ENCODE assay signal across 17 cellular contexts in the genomic region with DNA sequence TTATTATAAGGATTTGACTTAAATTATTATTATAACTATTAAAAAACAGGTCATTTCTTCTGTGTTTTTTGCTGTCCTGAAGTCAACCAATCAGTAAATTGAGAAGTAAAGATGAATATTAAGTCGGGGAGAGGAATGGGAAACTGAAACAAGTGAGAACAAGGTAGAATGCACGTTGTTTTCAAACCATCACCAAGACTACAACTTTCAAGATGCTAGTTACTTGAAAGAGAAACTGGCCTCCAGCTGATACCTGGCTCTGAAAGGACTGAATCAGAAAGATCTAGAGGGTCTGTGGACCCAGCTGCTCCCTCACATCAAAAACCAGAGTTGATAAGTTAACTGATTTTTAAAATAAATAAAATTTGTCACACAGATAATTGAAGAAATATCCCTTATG.
DNase-seq lines count a peak whose midpoint lies in the region; ATAC-seq, FAIRE-seq and TF ChIP-seq lines count a peak whose summit lies in the region.
"Had no signal": no experiment of that assay in that cellular context is flagged by ENCODE, and none has a peak within 500 bp of the region (broad histone marks: within the 10 kb centered on the region; RNA-seq: fewer than 3 reads in every experiment).

No MANE protein-coding gene starts in this region.

- CTCF ChIA-PET in GM12878 (lab: Yijun Ruan, JAX), result no interaction called here

- SMC1A ChIA-PET in GM12878 (lab: Charles Lee; ENCODE audit: uncharacterized antibody, unreplicated experiment), result no interaction called here

- TF ChIP-seq POLR2A in GM12878 (IDR thresholded peaks at IDR 0.05; ENCODE audit: low read depth, low read length), result no peak

- intact Hi-C loops in GM12878 (cut with micrococcal nuclease; ENCODE audit: unreplicated experiment), result no loop called here

- no peaks in the 10 kb centered on the region for H3K27me3 Mint-ChIP-seq in GM23338 (ENCODE audit: insufficient read depth, low read depth, poor library complexity)

- H3K4me3 Mint-ChIP-seq in GM23338, result no peak overlapping the region
- H3K4me3 Mint-ChIP-seq: CD14-positive monocyte had no signal

- H3K4me2 ChIP-seq in GM23338 (no peak overlapping the region), GM12878 (ENCODE audit: control insufficient read depth, insufficient read depth) (no peak overlapping the region)

- H3K4me1 ChIP-seq in GM23338 (ENCODE audit: insufficient read depth), result no peaks in the 10 kb centered on the region
- H3K4me1 ChIP-seq in GM12878 (ENCODE audit: control insufficient read depth, insufficient read depth, low read length), result no peaks in the 10 kb centered on the region
- no peaks in the 10 kb centered on the region for H3K4me1 ChIP-seq in right atrium auricular region

- TF ChIP-seq CTCF in GM23338 (conservative IDR thresholded peaks at IDR 0.05; ENCODE audit: low read depth in 2 of 2), result no peak
- no peak for TF ChIP-seq CTCF in GM12878 (IDR thresholded peaks at IDR 0.05 in 2 of 3, conservative IDR thresholded peaks at IDR 0.05 in 1 of 3; ENCODE audit: control insufficient read depth in 2 of 3, extremely low read depth in 1 of 3, insufficient read depth in 1 of 3, low read depth in 3 of 3, low read length in 3 of 3)
- TF ChIP-seq CTCF in right atrium auricular region (IDR thresholded peaks at IDR 0.05), result no peak

- no peaks in the 10 kb centered on the region for H3K79me2 ChIP-seq in GM23338 (replicated peaks; ENCODE audit: insufficient read depth)
- no peaks in the 10 kb centered on the region for H3K79me2 ChIP-seq in GM12878 (ENCODE audit: control insufficient read depth, insufficient read depth, low read length)

- H3K9me3 Mint-ChIP-seq in GM23338, result no peaks in the 10 kb centered on the region

- H3K4me3 ChIP-seq in GM23338 (no peak overlapping the region), GM12878 (no peak overlapping the region), right atrium auricular region (no peak overlapping the region)
- H3K4me3 ChIP-seq: MG63 had no signal

- H4K20me1 ChIP-seq in GM23338 (replicated peaks; ENCODE audit: insufficient read depth), result no peaks in the 10 kb centered on the region
- no peaks in the 10 kb centered on the region for H4K20me1 ChIP-seq in GM12878 (ENCODE audit: control insufficient read depth, insufficient read depth)

- H3K9ac ChIP-seq in GM12878 (ENCODE audit: control insufficient read depth, insufficient read depth, low read length), result no peak overlapping the region

- no peak for FAIRE-seq in GM12878 (lab: Jason Lieb, UNC)

- no TSS peak for BruUV-seq in GM12878 (replicated peaks; lab: Mats Ljungman, UMichigan)

- H3K9me2 ChIP-seq in GM23338 (ENCODE audit: insufficient read depth), result no peaks in the 10 kb centered on the region

- RAD21 ChIA-PET in GM12878 (lab: Charles Lee; ENCODE audit: unreplicated experiment), result no interaction called here

- WGBS in GM12878 (ENCODE audit: insufficient coverage, insufficient replicate concordance, low lambda C conversion rate, missing lambda C conversion rate), result 0% methylated on average over 2 of the region's 2 CpGs

- H3K36me3 ChIP-seq in GM23338 (ENCODE audit: insufficient read depth) (no peaks in the 10 kb centered on the region), GM12878 (ENCODE audit: control insufficient read depth in 2 of 2, insufficient read depth in 2 of 2, low read length in 1 of 2) (no peaks in the 10 kb centered on the region), right atrium auricular region (no peaks in the 10 kb centered on the region)
- H3K36me3 ChIP-seq: MG63 had no signal

- H3F3A ChIP-seq in GM23338 (replicated peaks; ENCODE audit: low read depth), result no peaks in the 10 kb centered on the region

- POLR2A ChIA-PET in GM12878 (lab: Charles Lee), result no interaction called here

- no peak for DNase-seq in GM23338 (ENCODE audit: low spot score)
- no peak for DNase-seq in GM12878 (ENCODE audit: low read depth, low spot score)
- DNase-seq in right atrium auricular region (ENCODE audit: low spot score), result no peak
- DNase-seq: COR-L47, DMS153, MG63, NCI-H1092 treated with DMSO at 0.1 percent for 48 hours, NCI-H1694, NCI-H2227 treated with DMSO at 0.1 percent for 48 hours, NCI-H524 treated with DMSO at 0.1 percent for 48 hours, SHP77 treated with DMSO at 0.1 percent for 48 hours, T-helper 2 cell had no signal

- in situ Hi-C loops in GM12878 (cut with MboI), result no loop called here

- no peaks in the 10 kb centered on the region for H3K9me3 ChIP-seq in GM12878 (replicated peaks; ENCODE audit: control insufficient read depth, insufficient read depth, low read length)
- no peaks in the 10 kb centered on the region for H3K9me3 ChIP-seq in right atrium auricular region
- H3K9me3 ChIP-seq: MG63 had no signal

- H3K27me3 ChIP-seq in GM23338 (ENCODE audit: insufficient read depth), result no peaks in the 10 kb centered on the region
- H3K27me3 ChIP-seq in GM12878 (replicated peaks in 1 of 2; ENCODE audit: control insufficient read depth in 2 of 2, insufficient read depth in 2 of 2, low read length in 1 of 2), result no peaks in the 10 kb centered on the region
- H3K27me3 ChIP-seq in right atrium auricular region, result no peaks in the 10 kb centered on the region
- H3K27me3 ChIP-seq: MG63 had no signal

- peaks cover 2% of the 10 kb centered on the region for H3K4me1 Mint-ChIP-seq in GM23338
- H3K4me1 Mint-ChIP-seq: CD14-positive monocyte had no signal

- no peak for TF ChIP-seq RAD21 in GM12878 (IDR thresholded peaks at IDR 0.05; ENCODE audit: insufficient read depth, low read depth, low read length)

- H3K27ac Mint-ChIP-seq in GM23338, result no peak overlapping the region
- H3K27ac Mint-ChIP-seq: CD14-positive monocyte had no signal

- H3K27ac ChIP-seq in GM23338 (ENCODE audit: low read depth) (no peak overlapping the region), GM12878 (ENCODE audit: control insufficient read depth, insufficient read depth) (no peak overlapping the region), right atrium auricular region (no peak overlapping the region)

- no peak for TF ChIP-seq EP300 in GM12878 (IDR thresholded peaks at IDR 0.05; ENCODE audit: borderline replicate concordance in 1 of 2, control insufficient read depth in 1 of 2, low read depth in 2 of 2, low read length in 2 of 2)

- H2AFZ ChIP-seq in GM23338 (peak overlapping the region; percentile 45; the same call in 1 of the 2 replicates), GM12878 (ENCODE audit: control insufficient read depth, low read depth, low read length) (no peak overlapping the region)

- H3K36me3 Mint-ChIP-seq in GM23338 (ENCODE audit: low read depth), result no peaks in the 10 kb centered on the region
- H3K36me3 Mint-ChIP-seq: CD14-positive monocyte had no signal

- peak; percentile 74 for ATAC-seq in GM19324 (IDR thresholded peaks at IDR 0.05; ENCODE audit: low FRiP score, unreplicated experiment)
- ATAC-seq in GM23338, result no peak
- peak; percentile 68 for ATAC-seq in HG03432 (IDR thresholded peaks at IDR 0.05; ENCODE audit: unreplicated experiment)
- ATAC-seq in GM12878, result peak; percentile 58
- ATAC-seq in HG03175 (IDR thresholded peaks at IDR 0.05; ENCODE audit: unreplicated experiment), result no peak
- no peak for ATAC-seq in GM19467 (IDR thresholded peaks at IDR 0.05; ENCODE audit: unreplicated experiment)

TF ChIP-seq in GM23338, 12 proteins besides CTCF, POLR2A, EP300 and RAD21 (continues in another document):
- TF ChIP-seq REST (IDR thresholded peaks at IDR 0.05; ENCODE audit: unreplicated experiment), result no peak

TF ChIP-seq in GM12878, 131 proteins besides CTCF, POLR2A, EP300 and RAD21:
- TF ChIP-seq BCL11A (IDR thresholded peaks at IDR 0.05; ENCODE audit: low read depth, low read length) (no peak), SP1 (IDR thresholded peaks at IDR 0.05; ENCODE audit: low read depth, low read length) (no peak), ZBED1 (IDR thresholded peaks at IDR 0.05; ENCODE audit: borderline replicate concordance) (no peak), PKNOX1 (IDR thresholded peaks at IDR 0.05) (no peak), HCFC1 (IDR thresholded peaks at IDR 0.05; ENCODE audit: low read length) (no peak), SPI1 (IDR thresholded peaks at IDR 0.05; ENCODE audit: borderline replicate concordance, insufficient read depth, low read depth, low read length) (no peak), PAX8 (IDR thresholded peaks at IDR 0.05) (no peak), ZSCAN29 (IDR thresholded peaks at IDR 0.05) (no peak)
- TF ChIP-seq, protein P1, sequence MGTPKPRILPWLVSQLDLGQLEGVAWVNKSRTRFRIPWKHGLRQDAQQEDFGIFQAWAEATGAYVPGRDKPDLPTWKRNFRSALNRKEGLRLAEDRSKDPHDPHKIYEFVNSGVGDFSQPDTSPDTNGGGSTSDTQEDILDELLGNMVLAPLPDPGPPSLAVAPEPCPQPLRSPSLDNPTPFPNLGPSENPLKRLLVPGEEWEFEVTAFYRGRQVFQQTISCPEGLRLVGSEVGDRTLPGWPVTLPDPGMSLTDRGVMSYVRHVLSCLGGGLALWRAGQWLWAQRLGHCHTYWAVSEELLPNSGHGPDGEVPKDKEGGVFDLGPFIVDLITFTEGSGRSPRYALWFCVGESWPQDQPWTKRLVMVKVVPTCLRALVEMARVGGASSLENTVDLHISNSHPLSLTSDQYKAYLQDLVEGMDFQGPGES (IDR thresholded peaks at IDR 0.05), result no peak

Comparison
In these comparisons a context has a peak if more than half of its experiments do, and no peak if none do; other contexts are left out.
1. ATAC-seq: peak in GM19324 (single experiment), HG03432 (single experiment) and GM12878 (single experiment); none in GM23338 (single experiment), HG03175 (single experiment) and GM19467 (single experiment).